25 cellular contexts compared by ENCODE assay signal in the genomic region with DNA sequence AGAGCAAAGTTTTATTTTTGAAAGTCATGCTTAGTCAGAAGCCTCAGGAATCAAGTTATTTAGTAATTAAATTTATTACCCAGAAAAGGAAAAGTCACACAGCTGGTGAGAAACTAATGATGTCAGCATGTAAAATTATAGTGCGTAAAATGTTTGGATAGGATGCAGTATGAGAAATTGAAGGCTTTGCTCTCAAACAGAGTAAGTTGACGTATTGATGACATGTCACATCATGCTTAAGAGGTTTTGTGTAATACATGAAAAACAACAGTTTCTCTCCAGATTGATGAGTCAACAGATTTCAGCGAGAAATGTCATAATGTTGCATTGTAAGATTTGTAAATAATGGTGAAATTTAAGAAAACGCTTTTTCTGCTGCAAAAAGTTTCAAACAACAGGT.
DNase-seq lines count a peak whose midpoint lies in the region; ATAC-seq, FAIRE-seq and TF ChIP-seq lines count a peak whose summit lies in the region.
"Had no signal": no experiment of that assay in that cellular context is flagged by ENCODE, and none has a peak within 500 bp of the region (broad histone marks: within the 10 kb centered on the region; RNA-seq: fewer than 3 reads in every experiment).

No MANE protein-coding gene starts in this region.

- no peak for ATAC-seq in T-helper 17 cell
- ATAC-seq in GM19397 (IDR thresholded peaks at IDR 0.05; ENCODE audit: unreplicated experiment): no peak
- ATAC-seq: GM23338; naive thymus-derived CD8-positive, alpha-beta T cell; stimulated activated memory B cell treated with anti-CD40 and anti-IgM and Interleukin-4, amounts not matched to agents 10 μg/mL and 1 μg/mL and 100 μg/mL, for 72 hours had no signal

- no peak overlapping the region for H3K4me3 Mint-ChIP-seq in T-helper 17 cell
- H3K4me3 Mint-ChIP-seq: CD4-positive, alpha-beta memory T cell; GM23338; naive thymus-derived CD8-positive, alpha-beta T cell; stimulated activated memory B cell treated with anti-CD40 and anti-IgM and Interleukin-4, amounts not matched to agents 10 μg/mL and 1 μg/mL and 100 μg/mL, for 72 hours; T-helper 1 cell treated with Interleukin-12 subunit alpha and Interleukin-12 subunit beta and Interleukin-4 antibody, amounts not matched to agents 30 μg/mL and 1 μg/mL, for 36 hours had no signal

- no peaks in the 10 kb centered on the region for H3K36me3 Mint-ChIP-seq in T-helper 17 cell (ENCODE audit: low read depth)
- H3K36me3 Mint-ChIP-seq: CD4-positive, alpha-beta memory T cell; naive thymus-derived CD8-positive, alpha-beta T cell; stimulated activated memory B cell treated with anti-CD40 and anti-IgM and Interleukin-4, amounts not matched to agents 10 μg/mL and 1 μg/mL and 100 μg/mL, for 72 hours had no signal

- H3K9me3 ChIP-seq in mammary epithelial cell (replicated peaks; ENCODE audit: insufficient read depth, low read length) (no peaks in the 10 kb centered on the region), T-helper 17 cell (ENCODE audit: control insufficient read depth, low read length, poor library complexity, severe bottlenecking) (no peaks in the 10 kb centered on the region)
- H3K9me3 ChIP-seq: ovary, SJSA1, testis, vagina had no signal

- no peaks in the 10 kb centered on the region for H3K4me1 Mint-ChIP-seq in T-helper 17 cell
- H3K4me1 Mint-ChIP-seq: CD4-positive, alpha-beta memory T cell; GM23338; naive thymus-derived CD8-positive, alpha-beta T cell; stimulated activated memory B cell treated with anti-CD40 and anti-IgM and Interleukin-4, amounts not matched to agents 10 μg/mL and 1 μg/mL and 100 μg/mL, for 72 hours had no signal

- DNase-seq in H54 (ENCODE audit: insufficient read length, low spot score) (no peak), mammary epithelial cell (peak; percentile 83), kidney epithelial cell (ENCODE audit: low read depth) (peak; percentile 21), NCI-H187 (lab: John Stamatoyannopoulos, UW) (no peak), T-helper 17 cell (no peak), NCI-H1105 (lab: John Stamatoyannopoulos, UW) (no peak)
- DNase-seq: activated CD4-positive, alpha-beta T cell treated with anti-CD3 and anti-CD28 coated beads, Interleukin-2, amount 50 U/mL, for 4 hours; activated CD8-positive, alpha-beta memory T cell treated with anti-CD3 and anti-CD28 coated beads, Interleukin-2, amount 50 U/mL, for 48 hours; CD4-positive, alpha-beta memory T cell; Kasumi-1; mesenchymal stem cell; naive thymus-derived CD8-positive, alpha-beta T cell; NCI-H2171 treated with DMSO at 0.1 percent for 48 hours; NCI-H774; ovary; testis; WERI-Rb-1 had no signal

- no peak overlapping the region for H3K9ac ChIP-seq in mammary epithelial cell (ENCODE audit: insufficient read depth, low read length)

- intact Hi-C loops in mammary epithelial cell (cut with micrococcal nuclease): no loop called here

- H3K4me1 ChIP-seq in ACC112 (ENCODE audit: control insufficient read depth, insufficient read depth, low read length, unreplicated experiment) (peaks cover 18% of the 10 kb centered on the region), mammary epithelial cell (ENCODE audit: insufficient read depth, low read length) (peaks cover 12% of the 10 kb centered on the region)
- H3K4me1 ChIP-seq: SJSA1, testis, vagina had no signal

- H3K27ac ChIP-seq in ACC112 (ENCODE audit: low read depth, low read length) (peak overlapping the region; percentile 50), mammary epithelial cell (ENCODE audit: insufficient read depth, low read depth, low read length) (peak overlapping the region; percentile 39)
- H3K27ac ChIP-seq: cardiac muscle cell, ovary, SJSA1, testis, vagina, WERI-Rb-1 had no signal

- H3K27me3 ChIP-seq in ACC112 (ENCODE audit: insufficient read depth, low read length): no peaks in the 10 kb centered on the region
- no peaks in the 10 kb centered on the region for H3K27me3 ChIP-seq in mammary epithelial cell (ENCODE audit: insufficient read depth, low read length)
- no peaks in the 10 kb centered on the region for H3K27me3 ChIP-seq in kidney epithelial cell (ENCODE audit: control insufficient read depth, insufficient read depth, low read length)
- H3K27me3 ChIP-seq: cardiac muscle cell, ovary, SJSA1, testis, vagina had no signal

- no peak for TF ChIP-seq POLR2A in H54 (IDR thresholded peaks at IDR 0.05; ENCODE audit: low read depth, low read length)

- FAIRE-seq in H54 (lab: Jason Lieb, UNC): peak; percentile 57

- no peaks in the 10 kb centered on the region for H3K36me3 ChIP-seq in ACC112 (ENCODE audit: insufficient read depth, low read length)
- H3K36me3 ChIP-seq in mammary epithelial cell (ENCODE audit: insufficient read depth, low read length): no peaks in the 10 kb centered on the region
- H3K36me3 ChIP-seq in kidney epithelial cell (ENCODE audit: control insufficient read depth, insufficient read depth, low read length): no peaks in the 10 kb centered on the region
- H3K36me3 ChIP-seq: cardiac muscle cell, ovary, SJSA1, vagina, WERI-Rb-1 had no signal

- H4K20me1 ChIP-seq in mammary epithelial cell (ENCODE audit: insufficient read depth, low read length): no peaks in the 10 kb centered on the region

- H3K27me3 Mint-ChIP-seq in T-helper 17 cell: no peaks in the 10 kb centered on the region
- H3K27me3 Mint-ChIP-seq: CD4-positive, alpha-beta memory T cell; naive thymus-derived CD8-positive, alpha-beta T cell; stimulated activated memory B cell treated with anti-CD40 and anti-IgM and Interleukin-4, amounts not matched to agents 10 μg/mL and 1 μg/mL and 100 μg/mL, for 72 hours had no signal

- no TSS peak for BruUV-seq in mammary epithelial cell (replicated peaks; lab: Mats Ljungman, UMichigan)

- dilution Hi-C loops in mammary epithelial cell (cut with HindIII; ENCODE audit: low sequenced_read_pairs): no loop called here

- H3K27ac Mint-ChIP-seq in T-helper 17 cell: no peak overlapping the region
- H3K27ac Mint-ChIP-seq: CD4-positive, alpha-beta memory T cell; GM23338; naive thymus-derived CD8-positive, alpha-beta T cell; stimulated activated memory B cell treated with anti-CD40 and anti-IgM and Interleukin-4, amounts not matched to agents 10 μg/mL and 1 μg/mL and 100 μg/mL, for 72 hours; T-helper 1 cell treated with Interleukin-12 subunit alpha and Interleukin-12 subunit beta and Interleukin-4 antibody, amounts not matched to agents 30 μg/mL and 1 μg/mL, for 36 hours had no signal

- TF ChIP-seq CTCF in mammary epithelial cell (conservative IDR thresholded peaks at IDR 0.05 in 1 of 2, IDR thresholded peaks at IDR 0.05 in 1 of 2; ENCODE audit: extremely low read depth in 1 of 2, insufficient read depth in 1 of 2, low read depth in 1 of 2, low read length in 2 of 2) (no peak), kidney epithelial cell (IDR thresholded peaks at IDR 0.05; ENCODE audit: insufficient read depth, low read length, poor library complexity, severe bottlenecking) (no peak)

- in situ Hi-C loops in mammary epithelial cell (cut with MboI; ENCODE audit: low sequenced_read_pairs in 2 of 2): no loop called here

- WGBS in mammary epithelial cell (ENCODE audit: low coverage, missing lambda C conversion rate): 40% methylated on average over 4 of the region's 4 CpGs

- H2AFZ ChIP-seq in ACC112 (ENCODE audit: low read length, unreplicated experiment) (peak overlapping the region; percentile 18), mammary epithelial cell (ENCODE audit: low read depth, low read length) (no peak overlapping the region)
- H2AFZ ChIP-seq: GM23338 had no signal

- H3K79me2 ChIP-seq in ACC112 (ENCODE audit: control insufficient read depth, insufficient read depth, low read length, unreplicated experiment) (no peaks in the 10 kb centered on the region), mammary epithelial cell (ENCODE audit: insufficient read depth, low read length) (no peaks in the 10 kb centered on the region)

- H3K4me2 ChIP-seq in mammary epithelial cell (ENCODE audit: insufficient read depth, low read depth, low read length): peak overlapping the region; percentile 16
- H3K4me2 ChIP-seq: GM23338 had no signal

- CTCF ChIA-PET in mammary epithelial cell (lab: Charles Lee; ENCODE audit: low non-redundant PET): no interaction called here

- H3K4me3 ChIP-seq in ACC112 (ENCODE audit: low read depth, low read length): no peak overlapping the region
- no peak overlapping the region for H3K4me3 ChIP-seq in mammary epithelial cell (replicated peaks in 1 of 3; ENCODE audit: insufficient read depth in 1 of 3, low read depth in 2 of 3, low read length in 3 of 3)
- no peak overlapping the region for H3K4me3 ChIP-seq in kidney epithelial cell (ENCODE audit: low read depth, low read length)
- H3K4me3 ChIP-seq: cardiac muscle cell, GM23338, ovary, SJSA1, testis, vagina had no signal

Comparison
In these comparisons a context has a peak if more than half of its experiments do, and no peak if none do; other contexts are left out.
1. DNase-seq: peak in mammary epithelial cell (single experiment) and kidney epithelial cell (single experiment); none in H54 (single experiment), NCI-H187 (0 of 2), T-helper 17 cell (0 of 3) and NCI-H1105 (single experiment).